In genomic region chr4:4488405-4489404, GRCh38 we compare ENCODE assay signal across 8 cellular contexts. TPM values are rescaled to one million over a fixed set of nuclear protein-coding genes. Genes with fewer than 3 reads are reported as not detected.
A peak's percentile ranks its signal among the peaks of the same experiment; 100 is the strongest.
DNase-seq lines count a peak whose midpoint lies in the region; ATAC-seq, FAIRE-seq and TF ChIP-seq lines count a peak whose summit lies in the region.

No MANE protein-coding gene starts in this region.

- CTCF ChIA-PET in A673 (lab: Charles Lee) (interaction anchor here (0.6 to 0.7 kb wide), 2 partner anchors 79 to 379 kb away, joined by 3 to 4 read pairs; no protein-coding TSS in a partner anchor), activated B cell treated with CpG ODN at 0.5 μM for 24 hours (lab: Charles Lee) (interaction anchor here (0.6 to 2.3 kb wide), 9 partner anchors 10 to 1324 kb away, joined by 3 to 13 read pairs (median 4); no protein-coding TSS in a partner anchor)

- no peak overlapping the region for H3K27ac ChIP-seq in A673 (ENCODE audit: low read depth, low read length, poor library complexity, severe bottlenecking)

- intact Hi-C loops in A673 (cut with micrococcal nuclease; ENCODE audit: unreplicated experiment) (loop anchor here (5.0 to 10.0 kb wide), 4 partner anchors 186 to 1326 kb away; no protein-coding TSS in a partner anchor), activated B cell treated with CpG ODN at 0.5 μM for 24 hours (cut with micrococcal nuclease) (loop anchor here (1.0 to 5.0 kb wide), 8 partner anchors 20 to 1325 kb away; no protein-coding TSS in a partner anchor)

- TF ChIP-seq CTCF in A673 (conservative IDR thresholded peaks at IDR 0.05; ENCODE audit: low read depth, low read length) (peak; percentile 91), activated B cell treated with CpG ODN at 0.5 μM for 24 hours (IDR thresholded peaks at IDR 0.05) (peak; percentile 94)

- no peaks in the 10 kb centered on the region for H3K9me3 ChIP-seq in A673 (ENCODE audit: low read depth, low read length, poor library complexity, severe bottlenecking)

- H3K9me3 Mint-ChIP-seq in activated B cell treated with CpG ODN at 0.5 μM for 24 hours = no peaks in the 10 kb centered on the region
- H3K9me3 Mint-ChIP-seq in central memory CD8-positive, alpha-beta T cell = no peaks in the 10 kb centered on the region

- H3K4me1 Mint-ChIP-seq in activated B cell treated with CpG ODN at 0.5 μM for 24 hours = peaks cover 21% of the 10 kb centered on the region
- H3K4me1 Mint-ChIP-seq in central memory CD8-positive, alpha-beta T cell = peaks cover 6% of the 10 kb centered on the region

- H3K4me1 ChIP-seq in A673 (ENCODE audit: insufficient read depth, low read length, poor library complexity, severe bottlenecking) = peaks cover 22% of the 10 kb centered on the region

- TF ChIP-seq POLR2A in GM12892 (IDR thresholded peaks at IDR 0.05; ENCODE audit: low read depth, low read length) = no peak

- no peak overlapping the region for H3K4me3 ChIP-seq in A673 (ENCODE audit: low read depth, low read length, poor library complexity, severe bottlenecking)

- POLR2A ChIA-PET in A673 (lab: Charles Lee; ENCODE audit: low non-redundant PET) = interaction anchor here (0.6 kb wide), 1 partner anchor 889 kb away, joined by 4 read pairs; no protein-coding TSS in a partner anchor
- POLR2A ChIA-PET in activated B cell treated with CpG ODN at 0.5 μM for 24 hours (lab: Charles Lee) = no interaction called here

- peak; percentile 93 for FAIRE-seq in GM12892 (lab: Jason Lieb, UNC)

- no peak overlapping the region for H3K27ac Mint-ChIP-seq in activated B cell treated with CpG ODN at 0.5 μM for 24 hours
- no peak overlapping the region for H3K27ac Mint-ChIP-seq in central memory CD8-positive, alpha-beta T cell (ENCODE audit: low read depth)

- peak; percentile 85 for DNase-seq in A673 (ENCODE audit: low spot score)
- peak; percentile 25 for DNase-seq in GM12892 (ENCODE audit: insufficient read length)
- DNase-seq in NCI-H2029 (lab: John Stamatoyannopoulos, UW) = peak; percentile 47
- peak; percentile 35 for DNase-seq in activated B cell treated with CpG ODN at 0.5 μM for 24 hours
- peak; percentile 52 to 53 for DNase-seq in central memory CD8-positive, alpha-beta T cell (ENCODE audit: low spot score in 2 of 2)
- peak; percentile 69 for DNase-seq in left lobe of liver (ENCODE audit: low spot score)
- peak; percentile 27 to 38 (median 34) for DNase-seq in stimulated activated CD4-positive, alpha-beta T cell treated with anti-CD3 and anti-CD28 coated beads, TNF-alpha, amount 100 ng/mL, for 1 hour (ENCODE audit: low read depth in 3 of 3, low spot score in 1 of 3)

- H3K27me3 Mint-ChIP-seq in activated B cell treated with CpG ODN at 0.5 μM for 24 hours = no peaks in the 10 kb centered on the region
- no peaks in the 10 kb centered on the region for H3K27me3 Mint-ChIP-seq in central memory CD8-positive, alpha-beta T cell

- BruUV-seq in A673 (replicated peaks; lab: Mats Ljungman, UMichigan) = no TSS peak

- H3K36me3 Mint-ChIP-seq in activated B cell treated with CpG ODN at 0.5 μM for 24 hours (ENCODE audit: low read depth) = no peaks in the 10 kb centered on the region
- H3K36me3 Mint-ChIP-seq in central memory CD8-positive, alpha-beta T cell (ENCODE audit: insufficient read depth) = no peaks in the 10 kb centered on the region

- no peaks in the 10 kb centered on the region for H3K36me3 ChIP-seq in A673 (ENCODE audit: insufficient read depth, low read length, poor library complexity, severe bottlenecking)

- H3K27me3 ChIP-seq in A673 (replicated peaks; ENCODE audit: insufficient read depth, low read depth, low read length, poor library complexity) = no peaks in the 10 kb centered on the region

- ATAC-seq in HG02852 (IDR thresholded peaks at IDR 0.05; ENCODE audit: unreplicated experiment) (peak; percentile 79), activated B cell treated with CpG ODN at 0.5 μM for 24 hours (ENCODE audit: low read depth) (peak; percentile 87), left lobe of liver (peak; percentile 93)
- ATAC-seq in central memory CD8-positive, alpha-beta T cell (replicated peaks; ENCODE audit: extremely low read depth, poor library complexity, severe bottlenecking) = peak; percentile 93

- no peak overlapping the region for H3K4me3 Mint-ChIP-seq in activated B cell treated with CpG ODN at 0.5 μM for 24 hours
- no peak overlapping the region for H3K4me3 Mint-ChIP-seq in central memory CD8-positive, alpha-beta T cell

RNA-seq across cellular contexts. Expression of gene STX18, which starts 53.1 kb away (rescaled TPM):
- total RNA-seq in A673 (2021) (31.0 and 34.3 TPM in 2 replicates), activated B cell treated with CpG ODN at 0.5 μM for 24 hours (27.1 and 27.3 TPM in 2 replicates), left lobe of liver (14.2 TPM)
- polyA plus RNA-seq in GM12892 (2012; ENCODE audit: missing spikeins) = 21.8 TPM

Comparison
In these comparisons a context has a peak if more than half of its experiments do, and no peak if none do; other contexts are left out.
1. DNase-seq: peak in every context shown above with its lines; median percentile 85 in A673; 69 in left lobe of liver; 52 in central memory CD8-positive, alpha-beta T cell; 47 in NCI-H2029; 35 in activated B cell treated with CpG ODN at 0.5 μM for 24 hours; 34 in stimulated activated CD4-positive, alpha-beta T cell treated with anti-CD3 and anti-CD28 coated beads, TNF-alpha, amount 100 ng/mL, for 1 hour; 25 in GM12892.